ENCODE assay signal across 27 cellular contexts in genomic region chr10:58979713-58980112, GRCh38.
"Had no signal": no experiment of that assay in that cellular context is flagged by ENCODE, and none has a peak within 500 bp of the region (broad histone marks: within the 10 kb centered on the region; RNA-seq: fewer than 3 reads in every experiment).

No MANE protein-coding gene starts in this region.

- H3K4me3 ChIP-seq: gastrocnemius medialis, heart left ventricle, hepatocyte, left lung, mucosa of descending colon, pancreas, smooth muscle cell, suprapubic skin, transverse colon, upper lobe of right lung, uterus had no signal

- H3K4me2 ChIP-seq: hepatocyte, smooth muscle cell had no signal

- H3K27ac ChIP-seq: gastrocnemius medialis, heart left ventricle, hepatocyte, left lung, neutrophil, pancreas, suprapubic skin, transverse colon, upper lobe of right lung, uterus had no signal

- H3K36me3 ChIP-seq: gastrocnemius medialis, heart left ventricle, left lung, neutrophil, pancreas, suprapubic skin, transverse colon, upper lobe of right lung, uterus had no signal

- H3K27me3 ChIP-seq: gastrocnemius medialis, heart left ventricle, hepatocyte, left lung, neutrophil, pancreas, suprapubic skin, transverse colon, upper lobe of right lung, uterus had no signal

- H3K79me2 ChIP-seq: hepatocyte had no signal

- FAIRE-seq: kidney, pancreas had no signal

- H3K9me3 ChIP-seq: gastrocnemius medialis, heart left ventricle, left lung, mucosa of descending colon, neutrophil, pancreas, suprapubic skin, transverse colon, upper lobe of right lung, uterus had no signal

- H3K4me1 ChIP-seq: gastrocnemius medialis, heart left ventricle, left lung, pancreas, suprapubic skin, transverse colon, upper lobe of right lung, uterus had no signal

- DNase-seq: cortex of kidney; effector CD4-positive, alpha-beta T cell; foreskin fibroblast; gastrocnemius medialis; heart left ventricle; kidney; left cardiac atrium; left lung; mesenchymal stem cell; mucosa of descending colon; naive B cell; pancreas; retina; stimulated activated CD4-positive, alpha-beta T cell treated with anti-CD3 and anti-CD28 coated beads, Interleukin-12 subunit alpha, Interleukin-12 subunit beta, amount 100 ng/mL, for 4 hours; stimulated activated CD4-positive, alpha-beta T cell treated with anti-CD3 and anti-CD28 coated beads, Interleukin-1b, Interleukin-23, amount 100 ng/mL, for 48 hours; stimulated activated CD4-positive, alpha-beta T cell treated with anti-CD3 and anti-CD28 coated beads, Interleukin-4, amount 100 ng/mL, for 1 hour; stimulated activated CD8-positive, alpha-beta memory T cell treated with anti-CD3 and anti-CD28 coated beads, Interleukin-4, amount 100 ng/mL, for 48 hours; stimulated activated naive CD4-positive, alpha-beta T cell; stimulated activated naive CD8-positive, alpha-beta T cell treated with anti-CD3 and anti-CD28 coated beads, Interleukin-15, amount 100 ng/mL, for 72 hours; transverse colon; upper lobe of right lung; uterus had no signal

- ATAC-seq: gastrocnemius medialis; heart left ventricle; left cardiac atrium; left lung; mucosa of descending colon; natural killer cell treated with Interleukin-12 subunit alpha and Interleukin-12 subunit beta and Interleukin-15 and Interleukin-18, amount 100 ng/mL, for 72 hours; pancreas; stimulated activated naive CD8-positive, alpha-beta T cell treated with anti-CD3 and anti-CD28 coated beads, Interleukin-15, amount 100 ng/mL, for 72 hours; upper lobe of right lung had no signal

- H2AFZ ChIP-seq: hepatocyte had no signal
